Comparison of ENCODE assay signal across 20 cellular contexts in the genomic region with DNA sequence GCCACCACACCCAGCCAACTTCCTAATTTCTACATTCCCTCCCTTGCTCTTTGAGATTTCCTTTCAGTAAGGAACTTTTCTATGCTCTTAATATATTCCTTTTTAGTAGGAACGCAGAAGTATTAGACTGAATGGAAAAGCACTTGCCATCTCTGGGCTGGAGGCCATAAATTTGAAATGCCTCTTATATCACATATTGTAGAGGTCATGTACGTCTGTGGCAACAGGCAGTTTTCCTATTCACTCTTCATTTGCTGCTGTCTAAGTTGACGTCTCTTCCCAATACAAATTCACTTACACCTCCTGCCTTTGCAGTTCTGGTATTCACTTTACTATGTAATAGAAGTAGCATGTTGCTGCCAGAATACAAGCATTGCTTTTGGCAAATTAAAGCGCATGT. TPM values are rescaled to one million over a fixed set of nuclear protein-coding genes. Genes with fewer than 3 reads are reported as not detected.
DNase-seq lines count a peak whose midpoint lies in the region; ATAC-seq and TF ChIP-seq lines count a peak whose summit lies in the region.
"Had no signal": no experiment of that assay in that cellular context is flagged by ENCODE, and none has a peak within 500 bp of the region (broad histone marks: within the 10 kb centered on the region; RNA-seq: fewer than 3 reads in every experiment).

No MANE protein-coding gene starts in this region.

- 75% methylated on average over 4 of the region's 4 CpGs for WGBS in right cardiac atrium
- WGBS in tibial nerve, 2 donors, result 86 to 89% methylated on average over 4 of the region's 4 CpGs

- peaks cover 25% of the 10 kb centered on the region for H3K36me3 Mint-ChIP-seq in activated CD8-positive, alpha-beta T cell treated with anti-CD3 and anti-CD28 coated beads for 36 hours (ENCODE audit: low read depth)
- peaks cover 33% of the 10 kb centered on the region for H3K36me3 Mint-ChIP-seq in activated CD8-positive, alpha-beta T cell treated with anti-CD3 and anti-CD28 coated beads, Interleukin-2, amount 10 ng/mL, durations not matched to agents 7 days and 5 days (ENCODE audit: low read depth)
- peaks cover 39% of the 10 kb centered on the region for H3K36me3 Mint-ChIP-seq in CD8-positive, alpha-beta T cell
- H3K36me3 Mint-ChIP-seq in activated naive CD8-positive, alpha-beta T cell treated with anti-CD3 and anti-CD28 coated beads for 36 hours, result peaks cover 39% of the 10 kb centered on the region

- peaks cover 70% of the 10 kb centered on the region for H3K4me1 Mint-ChIP-seq in activated CD8-positive, alpha-beta T cell treated with anti-CD3 and anti-CD28 coated beads for 36 hours (ENCODE audit: low read depth)
- H3K4me1 Mint-ChIP-seq in activated CD8-positive, alpha-beta T cell treated with anti-CD3 and anti-CD28 coated beads, Interleukin-2, amount 10 ng/mL, durations not matched to agents 7 days and 5 days (ENCODE audit: low read depth), result peaks cover 56% of the 10 kb centered on the region
- H3K4me1 Mint-ChIP-seq in CD8-positive, alpha-beta T cell (ENCODE audit: low read depth), result peaks cover 81% of the 10 kb centered on the region
- peaks cover 72% of the 10 kb centered on the region for H3K4me1 Mint-ChIP-seq in activated naive CD8-positive, alpha-beta T cell treated with anti-CD3 and anti-CD28 coated beads for 36 hours

- intact Hi-C loops in activated CD8-positive, alpha-beta T cell treated with anti-CD3 and anti-CD28 coated beads for 36 hours (cut with micrococcal nuclease), result no loop called here
- intact Hi-C loops in Right ventricle myocardium inferior (cut with DNase I) (no loop called here), right cardiac atrium (cut with DNase I) (no loop called here)
- intact Hi-C loops in CD8-positive, alpha-beta T cell (cut with DNase I, micrococcal nuclease), result loop anchor here in 1 of 2 experiments (2.0 kb wide), 1 partner anchor 15 kb away; no protein-coding TSS in a partner anchor

- no peaks in the 10 kb centered on the region for H3K27me3 Mint-ChIP-seq in activated CD8-positive, alpha-beta T cell treated with anti-CD3 and anti-CD28 coated beads for 36 hours
- no peaks in the 10 kb centered on the region for H3K27me3 Mint-ChIP-seq in activated CD8-positive, alpha-beta T cell treated with anti-CD3 and anti-CD28 coated beads, Interleukin-2, amount 10 ng/mL, durations not matched to agents 7 days and 5 days (ENCODE audit: low read depth)
- H3K27me3 Mint-ChIP-seq in CD8-positive, alpha-beta T cell (ENCODE audit: low read depth), result no peaks in the 10 kb centered on the region
- no peaks in the 10 kb centered on the region for H3K27me3 Mint-ChIP-seq in activated naive CD8-positive, alpha-beta T cell treated with anti-CD3 and anti-CD28 coated beads for 36 hours
- H3K27me3 Mint-ChIP-seq: IgD-negative memory B cell had no signal

- CTCF ChIA-PET in activated CD8-positive, alpha-beta T cell treated with anti-CD3 and anti-CD28 coated beads for 36 hours (lab: Charles Lee), result no interaction called here
- CTCF ChIA-PET in activated CD8-positive, alpha-beta T cell treated with anti-CD3 and anti-CD28 coated beads, Interleukin-2, amount 10 ng/mL, durations not matched to agents 7 days and 5 days (lab: Charles Lee), result no interaction called here
- CTCF ChIA-PET in CD8-positive, alpha-beta T cell (lab: Charles Lee), result no interaction called here

- POLR2A ChIA-PET in activated CD8-positive, alpha-beta T cell treated with anti-CD3 and anti-CD28 coated beads for 36 hours (lab: Charles Lee), result no interaction called here
- POLR2A ChIA-PET in activated CD8-positive, alpha-beta T cell treated with anti-CD3 and anti-CD28 coated beads, Interleukin-2, amount 10 ng/mL, durations not matched to agents 7 days and 5 days (lab: Charles Lee), result no interaction called here
- POLR2A ChIA-PET in CD8-positive, alpha-beta T cell (lab: Charles Lee), result interaction anchor here (0.6 kb wide), 1 partner anchor 23 kb away, joined by 3 read pairs; no protein-coding TSS in a partner anchor

- no peak for ATAC-seq in activated CD8-positive, alpha-beta T cell treated with anti-CD3 and anti-CD28 coated beads for 36 hours
- ATAC-seq in activated CD8-positive, alpha-beta T cell treated with anti-CD3 and anti-CD28 coated beads, Interleukin-2, amount 10 ng/mL, durations not matched to agents 7 days and 5 days, result no peak
- ATAC-seq in Right ventricle myocardium inferior (peak; percentile 38), right cardiac atrium (no peak)
- ATAC-seq in CD8-positive, alpha-beta T cell, result no peak

- H3K4me1 ChIP-seq in right cardiac atrium (ENCODE audit: control insufficient read depth, insufficient read depth, low read length) (peaks cover 2% of the 10 kb centered on the region), tibial nerve (peaks cover 0 to 22% (median 12%) of the 10 kb centered on the region in 4 donors)
- H3K4me1 ChIP-seq in CD8-positive, alpha-beta T cell (ENCODE audit: insufficient read depth, low read length), result peaks cover 81% of the 10 kb centered on the region

- H3K27ac ChIP-seq in right cardiac atrium (ENCODE audit: low read length), result no peak overlapping the region
- H3K27ac ChIP-seq in CD8-positive, alpha-beta T cell (ENCODE audit: low read depth, low read length), result no peak overlapping the region
- H3K27ac ChIP-seq in tibial nerve, result no peak overlapping the region
- H3K27ac ChIP-seq: RWPE1 had no signal

- H3K27me3 ChIP-seq in right cardiac atrium (ENCODE audit: control insufficient read depth, insufficient read depth) (no peaks in the 10 kb centered on the region), tibial nerve (no peaks in the 10 kb centered on the region)
- H3K27me3 ChIP-seq in CD8-positive, alpha-beta T cell (ENCODE audit: insufficient read depth, low read length), result no peaks in the 10 kb centered on the region

- no peak for TF ChIP-seq EP300 in tibial nerve (IDR thresholded peaks at IDR 0.05)

- no peaks in the 10 kb centered on the region for H3K36me3 ChIP-seq in CD8-positive, alpha-beta T cell (ENCODE audit: insufficient read depth, low read length)
- H3K36me3 ChIP-seq in tibial nerve, result no peaks in the 10 kb centered on the region

- no peak overlapping the region for H3K4me3 Mint-ChIP-seq in activated CD8-positive, alpha-beta T cell treated with anti-CD3 and anti-CD28 coated beads for 36 hours
- H3K4me3 Mint-ChIP-seq in activated CD8-positive, alpha-beta T cell treated with anti-CD3 and anti-CD28 coated beads, Interleukin-2, amount 10 ng/mL, durations not matched to agents 7 days and 5 days, result no peak overlapping the region
- no peak overlapping the region for H3K4me3 Mint-ChIP-seq in CD8-positive, alpha-beta T cell
- no peak overlapping the region for H3K4me3 Mint-ChIP-seq in activated naive CD8-positive, alpha-beta T cell treated with anti-CD3 and anti-CD28 coated beads for 36 hours
- H3K4me3 Mint-ChIP-seq: IgD-negative memory B cell had no signal

- DNase-seq in activated CD8-positive, alpha-beta T cell treated with anti-CD3 and anti-CD28 coated beads for 36 hours, result no peak
- DNase-seq in activated CD8-positive, alpha-beta T cell treated with anti-CD3 and anti-CD28 coated beads, Interleukin-2, amount 10 ng/mL, durations not matched to agents 7 days and 5 days, result no peak
- DNase-seq in Right ventricle myocardium inferior (ENCODE audit: missing footprints), result no peak
- no peak for DNase-seq in right cardiac atrium
- DNase-seq in CD8-positive, alpha-beta T cell, result no peak
- DNase-seq in activated naive CD8-positive, alpha-beta T cell treated with anti-CD3 and anti-CD28 coated beads for 36 hours, result no peak
- DNase-seq in GM19238 (ENCODE audit: insufficient read length, low spot score), result no peak
- DNase-seq in tibial nerve (ENCODE audit: low spot score in 2 of 2), result no peak
- DNase-seq: AML-193; C1 segment of cervical spinal cord; EL; GF-D8; NCI-H1105 treated with DMSO at 0.1 percent for 48 hours; NCI-H2029 treated with DMSO at 0.1 percent for 48 hours; NCI-H226; NCI-H510A treated with DMSO at 0.1 percent for 48 hours; NCI-H748 treated with DMSO at 0.1 percent for 48 hours; NK-92 treated with Interleukin-12 subunit alpha and Interleukin-12 subunit beta, amount 100 ng/mL, for 24 hours had no signal

- peak overlapping the region; percentile 70 for H3K27ac Mint-ChIP-seq in activated CD8-positive, alpha-beta T cell treated with anti-CD3 and anti-CD28 coated beads for 36 hours
- no peak overlapping the region for H3K27ac Mint-ChIP-seq in activated CD8-positive, alpha-beta T cell treated with anti-CD3 and anti-CD28 coated beads, Interleukin-2, amount 10 ng/mL, durations not matched to agents 7 days and 5 days
- H3K27ac Mint-ChIP-seq in CD8-positive, alpha-beta T cell, result peak overlapping the region; percentile 83
- peak overlapping the region; percentile 59 for H3K27ac Mint-ChIP-seq in activated naive CD8-positive, alpha-beta T cell treated with anti-CD3 and anti-CD28 coated beads for 36 hours
- H3K27ac Mint-ChIP-seq: IgD-negative memory B cell had no signal

- H3K4me3 ChIP-seq in right cardiac atrium (ENCODE audit: low read length) (no peak overlapping the region), tibial nerve (no peak overlapping the region)
- no peak overlapping the region for H3K4me3 ChIP-seq in CD8-positive, alpha-beta T cell (ENCODE audit: low read depth, low read length)

- TF ChIP-seq CTCF in activated CD8-positive, alpha-beta T cell treated with anti-CD3 and anti-CD28 coated beads for 36 hours (IDR thresholded peaks at IDR 0.05), result no peak
- no peak for TF ChIP-seq CTCF in CD8-positive, alpha-beta T cell (IDR thresholded peaks at IDR 0.05)
- TF ChIP-seq CTCF in tibial nerve (IDR thresholded peaks at IDR 0.05), result no peak

- TF ChIP-seq POLR2A in tibial nerve (IDR thresholded peaks at IDR 0.05), result no peak

- H3K9me3 Mint-ChIP-seq in activated CD8-positive, alpha-beta T cell treated with anti-CD3 and anti-CD28 coated beads for 36 hours, result peaks cover 2% of the 10 kb centered on the region
- H3K9me3 Mint-ChIP-seq in activated CD8-positive, alpha-beta T cell treated with anti-CD3 and anti-CD28 coated beads, Interleukin-2, amount 10 ng/mL, durations not matched to agents 7 days and 5 days (ENCODE audit: insufficient read depth), result no peaks in the 10 kb centered on the region
- peaks cover 2% of the 10 kb centered on the region for H3K9me3 Mint-ChIP-seq in CD8-positive, alpha-beta T cell
- H3K9me3 Mint-ChIP-seq in activated naive CD8-positive, alpha-beta T cell treated with anti-CD3 and anti-CD28 coated beads for 36 hours, result peaks cover 9% of the 10 kb centered on the region
- H3K9me3 Mint-ChIP-seq: IgD-negative memory B cell had no signal

- H3K9me3 ChIP-seq in right cardiac atrium (ENCODE audit: control insufficient read depth, low read length) (no peaks in the 10 kb centered on the region), tibial nerve (no peaks in the 10 kb centered on the region)
- no peaks in the 10 kb centered on the region for H3K9me3 ChIP-seq in CD8-positive, alpha-beta T cell (ENCODE audit: low read length)

RNA-seq across cellular contexts. Expression of a gene that starts 34.8 kb away (rescaled TPM):
- total RNA-seq in activated CD8-positive, alpha-beta T cell treated with anti-CD3 and anti-CD28 coated beads for 36 hours, result 10 to 100 TPM; 57.6 to 59.0 TPM
- 10 to 100 TPM; 73.4 to 76.2 TPM for total RNA-seq in activated CD8-positive, alpha-beta T cell treated with anti-CD3 and anti-CD28 coated beads, Interleukin-2, amount 10 ng/mL, durations not matched to agents 7 days and 5 days
- total RNA-seq in Right ventricle myocardium inferior (19.3 TPM), right cardiac atrium (10 to 100 TPM; 23.5 to 37.2 (median 26.1) TPM), tibial nerve (10 to 100 TPM; 12.6 to 50.0 (median 16.1) TPM)
- 5.2 TPM for polyA plus RNA-seq in right cardiac atrium
- 100 to 1,000 TPM; 226 to 229 TPM for total RNA-seq in CD8-positive, alpha-beta T cell
- 10 to 100 TPM; 45.1 to 49.3 TPM for total RNA-seq in activated naive CD8-positive, alpha-beta T cell treated with anti-CD3 and anti-CD28 coated beads for 36 hours
